ENCODE assay signal across 9 cellular contexts in the genomic region with DNA sequence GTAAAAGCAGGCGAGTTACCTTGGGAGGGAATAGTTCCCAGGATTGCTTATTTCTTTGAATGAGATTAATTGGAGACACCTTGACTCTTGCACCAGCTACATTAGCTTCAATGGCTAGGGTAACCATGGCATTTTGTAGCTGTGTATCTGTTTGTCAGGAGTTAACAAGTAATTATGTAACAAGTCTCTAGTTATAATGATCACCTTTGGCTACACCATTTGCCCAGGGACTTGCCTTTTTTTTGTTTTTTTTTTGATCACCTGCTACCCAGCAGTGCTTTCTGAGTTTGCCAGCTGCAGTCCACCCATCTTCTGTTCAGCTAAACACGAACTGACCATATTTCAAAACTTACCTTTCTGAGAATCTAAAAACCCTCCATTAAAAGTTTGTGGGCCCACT. TPM values are rescaled to one million over a fixed set of nuclear protein-coding genes. Genes with fewer than 3 reads are reported as not detected.
DNase-seq lines count a peak whose midpoint lies in the region; ATAC-seq and TF ChIP-seq lines count a peak whose summit lies in the region.
"Had no signal": no experiment of that assay in that cellular context is flagged by ENCODE, and none has a peak within 500 bp of the region (broad histone marks: within the 10 kb centered on the region; RNA-seq: fewer than 3 reads in every experiment).

No MANE protein-coding gene starts in this region.

- H3K36me3 Mint-ChIP-seq in brain, result no peaks in the 10 kb centered on the region
- H3K36me3 Mint-ChIP-seq in natural killer cell treated with Interleukin-12 subunit alpha and Interleukin-12 subunit beta and Interleukin-15 and Interleukin-18, amount 100 ng/mL, for 72 hours, result no peaks in the 10 kb centered on the region

- H3K9me3 ChIP-seq in KOPT-K1 (ENCODE audit: insufficient read depth, low read length, poor library complexity, severe bottlenecking), result no peaks in the 10 kb centered on the region

- H3K27ac ChIP-seq in KOPT-K1 (ENCODE audit: low read depth, low read length, poor library complexity, severe bottlenecking), result peak overlapping the region; percentile 70

- TF ChIP-seq CTCF in brain (conservative IDR thresholded peaks at IDR 0.05), result no peak

- peaks cover 27% of the 10 kb centered on the region for H3K27me3 Mint-ChIP-seq in brain
- peaks cover 16 to 44% of the 10 kb centered on the region in 2 donors for H3K27me3 Mint-ChIP-seq in natural killer cell treated with Interleukin-12 subunit alpha and Interleukin-12 subunit beta and Interleukin-15 and Interleukin-18, amount 100 ng/mL, for 72 hours

- H3K4me1 Mint-ChIP-seq in brain, result peaks cover 25% of the 10 kb centered on the region
- H3K4me1 Mint-ChIP-seq in natural killer cell treated with Interleukin-12 subunit alpha and Interleukin-12 subunit beta and Interleukin-15 and Interleukin-18, amount 100 ng/mL, for 72 hours (ENCODE audit: low read depth in 2 of 2), result peaks cover 9 to 10% of the 10 kb centered on the region in 2 donors

- DNase-seq in G401 (ENCODE audit: low spot score) (peak; percentile 54), ureter (ENCODE audit: low spot score) (no peak), hepatic stellate cell (ENCODE audit: low spot score) (no peak)
- no peak for DNase-seq in natural killer cell treated with Interleukin-12 subunit alpha and Interleukin-12 subunit beta and Interleukin-15 and Interleukin-18, amount 100 ng/mL, for 72 hours (ENCODE audit: low spot score)
- no peak for DNase-seq in stimulated activated CD4-positive, alpha-beta T cell treated with anti-CD3 and anti-CD28 coated beads, Interleukin-4, amount 100 ng/mL, for 24 hours
- DNase-seq: SHP77 treated with DMSO at 0.1 percent for 48 hours had no signal

- in situ Hi-C loops in G401 (cut with HindIII; ENCODE audit: low sequenced_read_pairs), result no loop called here

- ATAC-seq in natural killer cell treated with Interleukin-12 subunit alpha and Interleukin-12 subunit beta and Interleukin-15 and Interleukin-18, amount 100 ng/mL, for 72 hours, result no peak

- H3K4me3 Mint-ChIP-seq in brain, result peak overlapping the region; percentile 88 to 99 (median 97)
- H3K4me3 Mint-ChIP-seq in natural killer cell treated with Interleukin-12 subunit alpha and Interleukin-12 subunit beta and Interleukin-15 and Interleukin-18, amount 100 ng/mL, for 72 hours, result peak overlapping the region; percentile 81

- no peaks in the 10 kb centered on the region for H3K36me3 ChIP-seq in KOPT-K1 (ENCODE audit: insufficient read depth, low read length)

- peaks cover 0 to 3% (median 2%) of the 10 kb centered on the region in 5 experiments for H3K9me3 Mint-ChIP-seq in brain
- no peaks in the 10 kb centered on the region for H3K9me3 Mint-ChIP-seq in natural killer cell treated with Interleukin-12 subunit alpha and Interleukin-12 subunit beta and Interleukin-15 and Interleukin-18, amount 100 ng/mL, for 72 hours
- H3K9me3 Mint-ChIP-seq: dendritic cell treated with granulocyte-macrophage colony-stimulating factor and Interleukin-4, amounts not matched to agents 40 ng/mL and 50 ng/mL, for 4 days had no signal

- H3K27ac Mint-ChIP-seq in brain, result peak overlapping the region; percentile 37 to 93 (median 85)
- no peak overlapping the region for H3K27ac Mint-ChIP-seq in natural killer cell treated with Interleukin-12 subunit alpha and Interleukin-12 subunit beta and Interleukin-15 and Interleukin-18, amount 100 ng/mL, for 72 hours

RNA-seq across cellular contexts. Expression of gene MED12L, which starts 2.2 kb away (rescaled TPM):
- total RNA-seq in G401 (2014; rRNA removed; shearing (Covaris generic)), result not detected in 2 replicates
- polyA plus RNA-seq in brain (ENCODE audit: insufficient read depth, low read depth, low replicate concordance), result 1.5 TPM
- 1 to 10 TPM; 1.7 to 2.8 TPM for total RNA-seq in natural killer cell treated with Interleukin-12 subunit alpha and Interleukin-12 subunit beta and Interleukin-15 and Interleukin-18, amount 100 ng/mL, for 72 hours
- total RNA-seq in ureter, result 3.9 TPM

Comparison
In these comparisons a context has a peak if more than half of its experiments do, and no peak if none do; other contexts are left out.
1. H3K27ac Mint-ChIP-seq: peak in brain (5 of 5); none in natural killer cell treated with Interleukin-12 subunit alpha and Interleukin-12 subunit beta and Interleukin-15 and Interleukin-18, amount 100 ng/mL, for 72 hours (0 of 2).